In the genomic region with DNA sequence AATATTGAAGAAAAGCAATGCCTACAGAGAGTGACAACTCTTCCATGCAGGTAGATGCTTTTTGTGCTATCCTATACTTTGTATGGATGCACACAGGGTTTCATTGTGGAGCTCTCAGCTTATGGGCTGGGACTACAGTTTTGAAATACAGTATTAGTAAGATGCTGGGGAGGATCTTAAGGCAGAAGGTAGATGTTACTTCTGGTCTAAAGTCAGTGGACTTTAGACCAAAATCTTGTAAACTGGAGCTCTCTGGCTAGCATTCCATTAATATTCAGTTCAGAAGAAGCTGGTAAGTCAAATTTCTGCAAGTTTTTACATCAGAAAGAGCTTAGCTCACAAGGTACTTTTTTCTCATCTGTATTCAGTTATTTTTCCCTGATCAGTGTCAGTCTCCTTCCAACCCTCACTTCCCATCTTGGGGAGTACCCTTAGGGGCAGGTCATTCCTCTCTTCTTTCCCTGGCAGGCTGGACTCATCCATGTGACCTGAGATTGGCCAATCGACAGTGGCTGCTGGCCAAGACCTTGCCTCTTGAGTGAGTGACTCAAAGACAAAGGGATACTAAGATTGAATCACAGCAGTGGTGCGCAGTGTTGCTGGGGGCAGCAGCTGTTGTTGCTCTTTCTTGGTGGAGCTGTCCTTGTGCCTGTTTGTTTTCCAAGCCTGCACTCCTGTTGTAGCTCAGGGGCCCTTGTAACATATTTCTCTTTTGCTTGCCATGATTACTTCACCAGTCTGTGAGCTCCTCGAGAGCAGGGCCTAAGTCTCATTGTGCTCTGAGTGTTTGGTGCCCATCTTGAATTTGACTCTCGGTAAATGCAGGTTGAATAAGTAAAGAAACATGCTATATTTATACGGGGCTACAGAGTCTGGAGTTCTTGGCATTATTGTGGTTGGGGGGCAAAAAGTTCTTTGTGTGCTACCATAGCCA, we compare ENCODE assay signal across 8 cellular contexts. TPM values are rescaled to one million over a fixed set of nuclear protein-coding genes. Genes with fewer than 3 reads are reported as not detected.
A peak's percentile ranks its signal among the peaks of the same experiment; 100 is the strongest.
DNase-seq lines count a peak whose midpoint lies in the region; ATAC-seq and TF ChIP-seq lines count a peak whose summit lies in the region.

No MANE protein-coding gene starts in this region.

- CTCF ChIA-PET in WTC11 (lab: Charles Lee): interaction anchor here (0.6 to 4.7 kb wide), 3 partner anchors 26 to 179 kb away, joined by 3 to 20 read pairs (median 5); partner anchors contain the start of gene RBM39

- TF ChIP-seq CTCF in GM12865 (IDR thresholded peaks at IDR 0.05; ENCODE audit: insufficient read depth, low read depth, low read length, missing control alignments) (no peak), WTC11 (IDR thresholded peaks at IDR 0.05) (no peak), lower leg skin (IDR thresholded peaks at IDR 0.05) (no peak)

- H3K27ac Mint-ChIP-seq in WTC11: peak overlapping the region; percentile 90

- H3K27me3 Mint-ChIP-seq in WTC11 (ENCODE audit: low read depth): peaks cover 20% of the 10 kb centered on the region

- no peaks in the 10 kb centered on the region for H3K36me3 Mint-ChIP-seq in WTC11

- POLR2A ChIA-PET in WTC11 (lab: Charles Lee): interaction anchor here (0.5 to 3.2 kb wide), 2 partner anchors 27 to 704 kb away, joined by 4 to 28 read pairs; partner anchors contain the start of gene RBM39

- 36% methylated on average over 5 of the region's 5 CpGs for WGBS in lower leg skin, 2 donors

- DNase-seq in GM12865 (ENCODE audit: low read depth) (peak; percentile 85), NCI-H1436 (lab: John Stamatoyannopoulos, UW) (peak; percentile 44), WTC11 (ENCODE audit: low spot score) (peak; percentile 74), ecto neural progenitor cell (ENCODE audit: low spot score) (peak; percentile 81), lower leg skin (ENCODE audit: low spot score in 2 of 2) (peak; percentile 97 to 99), HuH-7.5 (ENCODE audit: low spot score) (no peak)
- peak; percentile 26 for DNase-seq in stimulated activated CD4-positive, alpha-beta T cell treated with anti-CD3 and anti-CD28 coated beads, Interleukin-4, amount 100 ng/mL, for 1 hour

- H3K9me3 Mint-ChIP-seq in WTC11: peaks cover 7% of the 10 kb centered on the region

- ATAC-seq in WTC11: peak; percentile 70
- no peak for ATAC-seq in GM19463 (IDR thresholded peaks at IDR 0.05; ENCODE audit: unreplicated experiment)

- intact Hi-C loops in lower leg skin (cut with DNase I; ENCODE audit: low total_unique reads): no loop called here

- H3K4me3 ChIP-seq in GM12865 (ENCODE audit: low read depth, low read length) (peak overlapping the region; percentile 51; the same call in 1 of the 2 replicates), lower leg skin (ENCODE audit: low read depth, poor library complexity, severe bottlenecking) (no peak overlapping the region)

- H3K4me3 Mint-ChIP-seq in WTC11: no peak overlapping the region

- no peak for TF ChIP-seq POLR2A in lower leg skin (IDR thresholded peaks at IDR 0.05)

- H3K4me1 Mint-ChIP-seq in WTC11: peaks cover 39% of the 10 kb centered on the region

TF ChIP-seq in WTC11, 78 proteins besides CTCF, POLR2A, EP300 and RAD21 (continues in another document):
- TF ChIP-seq MXD4 (CRISPR knock-in tag; IDR thresholded peaks at IDR 0.05; ENCODE audit: borderline replicate concordance) (no peak), NR1H2 (CRISPR knock-in tag; IDR thresholded peaks at IDR 0.05) (no peak), NR3C1 (CRISPR knock-in tag; conservative IDR thresholded peaks at IDR 0.05; ENCODE audit: low read depth) (no peak), NR2C2 (CRISPR knock-in tag; IDR thresholded peaks at IDR 0.05) (no peak), NFYB (CRISPR knock-in tag; conservative IDR thresholded peaks at IDR 0.05; ENCODE audit: low read depth) (peak; percentile 84), KAT7 (CRISPR knock-in tag; IDR thresholded peaks at IDR 0.05; ENCODE audit: borderline replicate concordance) (no peak), AFF4 (CRISPR knock-in tag; IDR thresholded peaks at IDR 0.05; ENCODE audit: borderline replicate concordance) (no peak), CBFB (CRISPR knock-in tag; IDR thresholded peaks at IDR 0.05; ENCODE audit: low read depth) (no peak), PRRX2 (CRISPR knock-in tag; IDR thresholded peaks at IDR 0.05) (no peak), RORB (CRISPR knock-in tag; IDR thresholded peaks at IDR 0.05) (no peak), USF2 (CRISPR knock-in tag; IDR thresholded peaks at IDR 0.05) (peak; percentile 87)
- TF ChIP-seq, protein P1, sequence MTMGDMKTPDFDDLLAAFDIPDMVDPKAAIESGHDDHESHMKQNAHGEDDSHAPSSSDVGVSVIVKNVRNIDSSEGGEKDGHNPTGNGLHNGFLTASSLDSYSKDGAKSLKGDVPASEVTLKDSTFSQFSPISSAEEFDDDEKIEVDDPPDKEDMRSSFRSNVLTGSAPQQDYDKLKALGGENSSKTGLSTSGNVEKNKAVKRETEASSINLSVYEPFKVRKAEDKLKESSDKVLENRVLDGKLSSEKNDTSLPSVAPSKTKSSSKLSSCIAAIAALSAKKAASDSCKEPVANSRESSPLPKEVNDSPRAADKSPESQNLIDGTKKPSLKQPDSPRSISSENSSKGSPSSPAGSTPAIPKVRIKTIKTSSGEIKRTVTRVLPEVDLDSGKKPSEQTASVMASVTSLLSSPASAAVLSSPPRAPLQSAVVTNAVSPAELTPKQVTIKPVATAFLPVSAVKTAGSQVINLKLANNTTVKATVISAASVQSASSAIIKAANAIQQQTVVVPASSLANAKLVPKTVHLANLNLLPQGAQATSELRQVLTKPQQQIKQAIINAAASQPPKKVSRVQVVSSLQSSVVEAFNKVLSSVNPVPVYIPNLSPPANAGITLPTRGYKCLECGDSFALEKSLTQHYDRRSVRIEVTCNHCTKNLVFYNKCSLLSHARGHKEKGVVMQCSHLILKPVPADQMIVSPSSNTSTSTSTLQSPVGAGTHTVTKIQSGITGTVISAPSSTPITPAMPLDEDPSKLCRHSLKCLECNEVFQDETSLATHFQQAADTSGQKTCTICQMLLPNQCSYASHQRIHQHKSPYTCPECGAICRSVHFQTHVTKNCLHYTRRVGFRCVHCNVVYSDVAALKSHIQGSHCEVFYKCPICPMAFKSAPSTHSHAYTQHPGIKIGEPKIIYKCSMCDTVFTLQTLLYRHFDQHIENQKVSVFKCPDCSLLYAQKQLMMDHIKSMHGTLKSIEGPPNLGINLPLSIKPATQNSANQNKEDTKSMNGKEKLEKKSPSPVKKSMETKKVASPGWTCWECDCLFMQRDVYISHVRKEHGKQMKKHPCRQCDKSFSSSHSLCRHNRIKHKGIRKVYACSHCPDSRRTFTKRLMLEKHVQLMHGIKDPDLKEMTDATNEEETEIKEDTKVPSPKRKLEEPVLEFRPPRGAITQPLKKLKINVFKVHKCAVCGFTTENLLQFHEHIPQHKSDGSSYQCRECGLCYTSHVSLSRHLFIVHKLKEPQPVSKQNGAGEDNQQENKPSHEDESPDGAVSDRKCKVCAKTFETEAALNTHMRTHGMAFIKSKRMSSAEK (CRISPR knock-in tag; IDR thresholded peaks at IDR 0.05; ENCODE audit: borderline replicate concordance): no peak
- TF ChIP-seq, protein P2, sequence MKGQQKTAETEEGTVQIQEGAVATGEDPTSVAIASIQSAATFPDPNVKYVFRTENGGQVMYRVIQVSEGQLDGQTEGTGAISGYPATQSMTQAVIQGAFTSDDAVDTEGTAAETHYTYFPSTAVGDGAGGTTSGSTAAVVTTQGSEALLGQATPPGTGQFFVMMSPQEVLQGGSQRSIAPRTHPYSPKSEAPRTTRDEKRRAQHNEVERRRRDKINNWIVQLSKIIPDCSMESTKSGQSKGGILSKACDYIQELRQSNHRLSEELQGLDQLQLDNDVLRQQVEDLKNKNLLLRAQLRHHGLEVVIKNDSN (CRISPR knock-in tag; IDR thresholded peaks at IDR 0.05): peak; percentile 81

RNA-seq across cellular contexts. Expression of gene PHF20, which starts 2.8 kb away (rescaled TPM):
- 65.8 to 70.0 TPM (median 66.8 TPM) in 3 replicates for total RNA-seq in WTC11 (2021)
- 10 to 100 TPM; 30.5 to 53.3 (median 33.4) TPM for total RNA-seq in lower leg skin

RNA-seq across cellular contexts. Expression of gene RBM39, which starts 26.9 kb away (rescaled TPM):
- 221 to 231 TPM (median 223 TPM) in 3 replicates for total RNA-seq in WTC11 (2021)
- 100 to 1,000 TPM; 165 to 303 (median 188) TPM for total RNA-seq in lower leg skin
